ENCODE assay signal across 24 cellular contexts in genomic region chr10:76721891-76722505, GRCh38.
"Had no signal": no experiment of that assay in that cellular context is flagged by ENCODE, and none has a peak within 500 bp of the region (broad histone marks: within the 10 kb centered on the region; RNA-seq: fewer than 3 reads in every experiment).

No MANE protein-coding gene starts in this region.

- H3K4me1 ChIP-seq: SJSA1 had no signal

- H3K4me2 ChIP-seq: PC-9 had no signal

- H3K36me3 ChIP-seq: MG63, SJSA1 had no signal

- H3K27ac ChIP-seq: PC-9, SJSA1, SK-N-MC had no signal

- DNase-seq: IMR-90; Karpas-422; KG1; MG63; NCI-H1092; NCI-H1105 treated with DMSO at 0.1 percent for 48 hours; NCI-H1417 treated with DMSO at 0.1 percent for 48 hours; NCI-H146; NCI-H1694 treated with DMSO at 0.1 percent for 48 hours; NCI-H1930; NCI-H2081; NCI-H2107; NCI-H2227 treated with DMSO at 0.1 percent for 48 hours; NCI-H524; NCI-H526 treated with DMSO at 0.1 percent for 48 hours; NCI-H774; NK-92 treated with Interleukin-12 subunit alpha and Interleukin-12 subunit beta, amount 100 ng/mL, for 24 hours; PC-9; Right ventricle myocardium superior; RPMI8226; SIG-M5 had no signal

- H2AFZ ChIP-seq: PC-9 had no signal

- H3K27me3 ChIP-seq: MG63, SJSA1 had no signal

- ATAC-seq: HepG2 had no signal

- H3K4me3 ChIP-seq: MG63, PC-9, SJSA1, SK-N-MC had no signal

- H3K9me3 ChIP-seq: MG63, SJSA1 had no signal
